ENCODE assay signal across 16 cellular contexts in the genomic region with DNA sequence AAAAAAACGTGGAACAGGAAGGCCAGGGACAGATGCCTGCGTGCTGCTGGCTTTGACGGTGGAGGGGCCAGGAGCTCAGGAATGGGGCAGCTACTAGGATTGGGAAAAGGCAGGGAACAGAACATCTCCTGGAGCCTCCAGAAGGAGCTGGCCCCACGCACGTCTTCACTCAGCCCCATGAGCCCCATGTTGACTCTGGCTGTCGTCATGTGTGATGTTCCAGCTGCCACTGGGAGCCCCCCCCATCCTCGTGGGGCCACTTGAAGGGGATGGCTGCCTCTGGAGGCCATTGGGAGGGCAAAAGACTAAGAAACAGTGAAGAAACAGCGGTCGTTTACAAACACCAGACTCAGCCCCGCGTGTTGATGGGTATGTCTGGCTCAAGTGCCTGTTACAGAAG. TPM values are rescaled to one million over a fixed set of nuclear protein-coding genes. Genes with fewer than 3 reads are reported as not detected.
DNase-seq lines count a peak whose midpoint lies in the region; ATAC-seq and TF ChIP-seq lines count a peak whose summit lies in the region.
"Had no signal": no experiment of that assay in that cellular context is flagged by ENCODE, and none has a peak within 500 bp of the region (broad histone marks: within the 10 kb centered on the region; RNA-seq: fewer than 3 reads in every experiment).

No MANE protein-coding gene starts in this region.

- H3K79me1 ChIP-seq in neuronal stem cell (ENCODE audit: low read depth, low read length): peaks cover 4% of the 10 kb centered on the region

- no peaks in the 10 kb centered on the region for H3K27me3 Mint-ChIP-seq in HFFc6 (ENCODE audit: insufficient read depth)
- H3K27me3 Mint-ChIP-seq: CD4-positive, alpha-beta T cell had no signal

- H2AK5ac ChIP-seq in neuronal stem cell (ENCODE audit: low read depth, low read length): no peak overlapping the region

- intact Hi-C loops in sigmoid colon (cut with DNase I): no loop called here

- no peaks in the 10 kb centered on the region for H3K9me3 Mint-ChIP-seq in HFFc6
- H3K9me3 Mint-ChIP-seq: CD4-positive, alpha-beta T cell had no signal

- no peak overlapping the region for H2BK5ac ChIP-seq in neuronal stem cell (ENCODE audit: low read length)

- peaks cover 0 to 9% (median 2%) of the 10 kb centered on the region in 4 donors for H3K4me1 ChIP-seq in Peyer's patch
- H3K4me1 ChIP-seq in sigmoid colon: no peaks in the 10 kb centered on the region
- no peaks in the 10 kb centered on the region for H3K4me1 ChIP-seq in neuronal stem cell (ENCODE audit: control insufficient read depth in 2 of 2, insufficient read depth in 1 of 2, low read depth in 1 of 2, low read length in 2 of 2)

- H2BK12ac ChIP-seq in neuronal stem cell (ENCODE audit: low read length): no peak overlapping the region

- no peak overlapping the region for H3K4ac ChIP-seq in neuronal stem cell (ENCODE audit: low read length)

- H2AFZ ChIP-seq in neuronal stem cell (ENCODE audit: low read length): no peak overlapping the region

- no peak overlapping the region for H3K23ac ChIP-seq in neuronal stem cell (ENCODE audit: low read depth, low read length, poor library complexity)

- H2BK15ac ChIP-seq in neuronal stem cell (ENCODE audit: low read length): no peak overlapping the region

- no peak overlapping the region for H3K18ac ChIP-seq in neuronal stem cell (ENCODE audit: low read length)

- no peak overlapping the region for H3K9ac ChIP-seq in neuronal stem cell (ENCODE audit: low read depth, low read length, poor library complexity)

- ATAC-seq in GM18861 (IDR thresholded peaks at IDR 0.05; ENCODE audit: unreplicated experiment): no peak

- H3K4me2 ChIP-seq in neuronal stem cell (ENCODE audit: insufficient read depth, low read length, poor library complexity, severe bottlenecking): no peak overlapping the region

- H3K4me3 ChIP-seq in Peyer's patch (no peak overlapping the region), fibroblast of villous mesenchyme (ENCODE audit: low read depth, low read length) (no peak overlapping the region), sigmoid colon (no peak overlapping the region), neuronal stem cell (ENCODE audit: low read length in 2 of 2) (no peak overlapping the region)

- no peak overlapping the region for H3K27ac Mint-ChIP-seq in HFFc6
- H3K27ac Mint-ChIP-seq: CD4-positive, alpha-beta T cell had no signal

- H3K27me3 ChIP-seq in Peyer's patch (no peaks in the 10 kb centered on the region), sigmoid colon (no peaks in the 10 kb centered on the region), neuronal stem cell (ENCODE audit: control insufficient read depth in 3 of 3, insufficient read depth in 3 of 3, low read depth in 1 of 3, low read length in 3 of 3) (no peaks in the 10 kb centered on the region)

- no peak overlapping the region for H4K91ac ChIP-seq in neuronal stem cell (ENCODE audit: low read depth, low read length, poor library complexity)

- TF ChIP-seq EP300 in sigmoid colon (IDR thresholded peaks at IDR 0.05): peak in 1 of 4 donors; percentile 41

- no peak overlapping the region for H3K4me3 Mint-ChIP-seq in HFFc6
- H3K4me3 Mint-ChIP-seq: CD4-positive, alpha-beta T cell had no signal

- no peaks in the 10 kb centered on the region for H3K36me3 Mint-ChIP-seq in HFFc6 (ENCODE audit: low read depth)

- H2BK120ac ChIP-seq in neuronal stem cell (ENCODE audit: low read depth, low read length): no peak overlapping the region

- DNase-seq in Peyer's patch (peak in 1 of 3 donors; percentile 67), fibroblast of villous mesenchyme (ENCODE audit: low read depth) (peak; percentile 75), left kidney (ENCODE audit: low read depth, low spot score) (peak; percentile 75), sigmoid colon (peak; percentile 89), neuronal stem cell (ENCODE audit: low spot score) (no peak), nucleus accumbens (lab: John Stamatoyannopoulos, UW) (no peak), HFFc6 (no peak)
- DNase-seq: CD4-positive, alpha-beta T cell; DMS79 treated with DMSO at 0.1 percent for 48 hours; GDM1; KBM-7; NCI-H1092; NCI-H345; SHP77 treated with DMSO at 0.1 percent for 48 hours had no signal

- no peak overlapping the region for H4K8ac ChIP-seq in neuronal stem cell (ENCODE audit: low read depth, low read length)

- H3K27ac ChIP-seq in Peyer's patch (peak overlapping the region in 3 of 4 donors; percentile 38 to 72 (median 52)), sigmoid colon (peak overlapping the region in 2 of 4 donors; percentile 5 to 57), neuronal stem cell (replicated peaks; ENCODE audit: low read length) (no peak overlapping the region)

- H3K36me3 ChIP-seq in Peyer's patch (peaks cover 0 to 34% (median 0%) of the 10 kb centered on the region in 3 donors), sigmoid colon (peaks cover 0 to 46% (median 5%) of the 10 kb centered on the region in 4 donors), neuronal stem cell (replicated peaks in 1 of 2; ENCODE audit: control insufficient read depth in 2 of 2, insufficient read depth in 2 of 2, low read length in 2 of 2) (peaks cover 0 to 4% of the 10 kb centered on the region in 2 donors)

- no peak for TF ChIP-seq CTCF in Peyer's patch (IDR thresholded peaks at IDR 0.05)
- no peak for TF ChIP-seq CTCF in fibroblast of villous mesenchyme (IDR thresholded peaks at IDR 0.05; ENCODE audit: insufficient read depth, low read depth, low read length)
- TF ChIP-seq CTCF in sigmoid colon (IDR thresholded peaks at IDR 0.05): no peak
- no peak for TF ChIP-seq CTCF in HFFc6 (IDR thresholded peaks at IDR 0.05)

- no peak for TF ChIP-seq POLR2A in Peyer's patch (IDR thresholded peaks at IDR 0.05)
- TF ChIP-seq POLR2A in sigmoid colon (IDR thresholded peaks at IDR 0.05): no peak

- H3K9me3 ChIP-seq in Peyer's patch (no peaks in the 10 kb centered on the region), sigmoid colon (no peaks in the 10 kb centered on the region), neuronal stem cell (replicated peaks in 1 of 2; ENCODE audit: control insufficient read depth in 2 of 2, insufficient read depth in 1 of 2, low read depth in 1 of 2, low read length in 2 of 2) (no peaks in the 10 kb centered on the region)

- no peak overlapping the region for H3K14ac ChIP-seq in neuronal stem cell (ENCODE audit: low read length)

- 75 to 77% methylated on average over 10 to 11 of the region's 11 CpGs for WGBS in sigmoid colon, 2 donors
- WGBS in neuronal stem cell (ENCODE audit: extremely low coverage in 2 of 2, insufficient read length in 2 of 2, insufficient replicate concordance in 1 of 2), 2 donors: no CpG with 5 or more reads among the region's 11 CpGs

- H3K4me1 Mint-ChIP-seq in HFFc6 (ENCODE audit: low read depth): no peaks in the 10 kb centered on the region

RNA-seq across cellular contexts. Expression of gene APRT, which starts 18.5 kb away (rescaled TPM):
- total RNA-seq in Peyer's patch (100 to 1,000 TPM; 109 to 190 (median 122) TPM), fibroblast of villous mesenchyme (39.7 and 46.1 TPM in 2 replicates), sigmoid colon (10 to 100 TPM; 56.6 to 78.3 (median 62.5) TPM)
- 100 to 1,000 TPM; 245 to 329 (median 294) TPM for polyA plus RNA-seq in sigmoid colon
- 146 TPM for polyA plus RNA-seq in neuronal stem cell (2013, experiment 1 of 2)
- polyA plus RNA-seq in neuronal stem cell (2013, experiment 2 of 2): 150 TPM
- 100 to 1,000 TPM; 123 to 163 (median 130) TPM for total RNA-seq in HFFc6 (2021; fragmentation: NEBNext Ultra II Directional; extraction: Animal tissue kit (Norgen Biotek cat#: 25700))

RNA-seq across cellular contexts. Expression of gene GALNS, which starts 26.5 kb away (rescaled TPM):
- total RNA-seq in Peyer's patch: 100 to 1,000 TPM in 3 of 4 donors, 10 to 100 TPM in 1; 46.4 to 180 (median 133) TPM
- 24.8 and 26.3 TPM in 2 replicates for total RNA-seq in fibroblast of villous mesenchyme
- total RNA-seq in sigmoid colon: 10 to 100 TPM in 3 of 4 donors, 1 to 10 TPM in 1; 6.7 to 50.4 (median 11.4) TPM
- polyA plus RNA-seq in sigmoid colon: 10 to 100 TPM in 1 of 3 donors, 1 to 10 TPM in 2; 6.2 to 32.4 (median 9.0) TPM
- polyA plus RNA-seq in neuronal stem cell (2013, experiment 1 of 2): 9.6 TPM
- 9.1 TPM for polyA plus RNA-seq in neuronal stem cell (2013, experiment 2 of 2)
- total RNA-seq in HFFc6 (2021; fragmentation: NEBNext Ultra II Directional; extraction: Animal tissue kit (Norgen Biotek cat#: 25700)): 10 to 100 TPM; 16.6 to 20.7 (median 18.2) TPM

RNA-seq across cellular contexts. Expression of gene CDT1, which starts 26.7 kb away (rescaled TPM):
- 10 to 100 TPM in 2 of 4 donors, 1 to 10 TPM in 2; 7.9 to 28.1 (median 10.1) TPM for total RNA-seq in Peyer's patch
- total RNA-seq in fibroblast of villous mesenchyme: 7.8 and 12.6 TPM in 2 replicates
- total RNA-seq in sigmoid colon: 1 to 10 TPM in 1 of 4 donors, under 1 TPM in 2, not detected in 1; 0.71 to 3.0 (median 0.81) TPM
- 10 to 100 TPM in 1 of 3 donors, 1 to 10 TPM in 2; 3.6 to 17.4 (median 6.9) TPM for polyA plus RNA-seq in sigmoid colon
- 40.6 TPM for polyA plus RNA-seq in neuronal stem cell (2013, experiment 1 of 2)
- polyA plus RNA-seq in neuronal stem cell (2013, experiment 2 of 2): 40.0 TPM
- 10 to 100 TPM; 13.3 to 28.2 (median 22.2) TPM for total RNA-seq in HFFc6 (2021; fragmentation: NEBNext Ultra II Directional; extraction: Animal tissue kit (Norgen Biotek cat#: 25700))

RNA-seq across cellular contexts. Expression of gene TRAPPC2L, which starts 26.7 kb away (rescaled TPM):
- total RNA-seq in Peyer's patch (10 to 100 TPM; 20.4 to 47.9 (median 35.4) TPM), fibroblast of villous mesenchyme (34.5 and 49.6 TPM in 2 replicates), sigmoid colon (10 to 100 TPM; 30.7 to 42.1 (median 39.3) TPM)
- polyA plus RNA-seq in sigmoid colon: 10 to 100 TPM; 42.1 to 56.5 (median 46.0) TPM
- polyA plus RNA-seq in neuronal stem cell (2013, experiment 1 of 2): 57.0 TPM
- 58.2 TPM for polyA plus RNA-seq in neuronal stem cell (2013, experiment 2 of 2)
- total RNA-seq in HFFc6 (2021; fragmentation: NEBNext Ultra II Directional; extraction: Animal tissue kit (Norgen Biotek cat#: 25700)): 10 to 100 TPM; 58.0 to 75.9 (median 65.6) TPM

RNA-seq across cellular contexts. Expression of gene PABPN1L, which starts 36.2 kb away (rescaled TPM):
- total RNA-seq in Peyer's patch: not detected
- total RNA-seq in fibroblast of villous mesenchyme: not detected in 2 replicates
- not detected for total RNA-seq in sigmoid colon
- under 1 TPM in 1 of 3 donors, not detected in 2; 0.15 TPM for polyA plus RNA-seq in sigmoid colon
- polyA plus RNA-seq in neuronal stem cell (2013, experiment 1 of 2): not detected
- not detected for polyA plus RNA-seq in neuronal stem cell (2013, experiment 2 of 2)
- total RNA-seq in HFFc6 (2021; fragmentation: NEBNext Ultra II Directional; extraction: Animal tissue kit (Norgen Biotek cat#: 25700)): not detected
- total RNA-seq: CD4-positive, alpha-beta T cell; H1 had no signal
- polyA plus RNA-seq: H1 had no signal

Comparison
In these comparisons a context has a peak if more than half of its experiments do, and no peak if none do; other contexts are left out.
1. DNase-seq: peak in fibroblast of villous mesenchyme (single experiment), left kidney (single experiment) and sigmoid colon (single experiment); none in neuronal stem cell (single experiment), nucleus accumbens (0 of 56) and HFFc6 (single experiment).